19 cellular contexts compared by ENCODE assay signal in genomic region chrX:103614999-103615398, GRCh38.
"Had no signal": no experiment of that assay in that cellular context is flagged by ENCODE, and none has a peak within 500 bp of the region (broad histone marks: within the 10 kb centered on the region; RNA-seq: fewer than 3 reads in every experiment).

No MANE protein-coding gene starts in this region.

- H3K36me3 ChIP-seq: adrenal gland, pancreas, thyroid gland had no signal

- DNase-seq: activated CD4-positive, alpha-beta memory T cell treated with anti-CD3 and anti-CD28 coated beads, Interleukin-2, amount 10 ng/mL, durations not matched to agents 7 days and 5 days; activated CD4-positive, alpha-beta T cell treated with anti-CD3 and anti-CD28 coated beads for 4 hours; activated effector memory CD4-positive, alpha-beta T cell treated with Interleukin-2 at 50 U/mL for 16 hours; activated naive CD4-positive, alpha-beta T cell treated with anti-CD3 and anti-CD28 coated beads, Interleukin-2, amount 50 U/mL, for 16 hours; activated T-cell treated with anti-CD3 and anti-CD28 coated beads, Interleukin-2, amount 50 U/mL, for 24 hours; adrenal gland; central memory CD4-positive, alpha-beta T cell; effector CD8-positive, alpha-beta T cell; head of caudate nucleus; left cardiac atrium; mucosa of descending colon; naive thymus-derived CD4-positive, alpha-beta T cell; pancreas; stimulated activated CD4-positive, alpha-beta T cell treated with anti-CD3 and anti-CD28 coated beads, Interleukin-12 subunit alpha, Interleukin-12 subunit beta, amount 100 ng/mL, for 4 hours; stimulated activated CD4-positive, alpha-beta T cell treated with anti-CD3 and anti-CD28 coated beads, Interleukin-2, amount 100 ng/mL, for 24 hours; thyroid gland had no signal

- H3K27me3 ChIP-seq: adrenal gland, pancreas, thyroid gland had no signal

- H3K9me3 ChIP-seq: adrenal gland, mucosa of descending colon, pancreas, thyroid gland had no signal

- H3K27ac ChIP-seq: adrenal gland, pancreas, thyroid gland had no signal

- H3K4me3 ChIP-seq: adrenal gland, lung, mucosa of descending colon, pancreas, thyroid gland had no signal

- H3K4me1 ChIP-seq: adrenal gland, thyroid gland had no signal

- ATAC-seq: left cardiac atrium; mucosa of descending colon; naive thymus-derived CD4-positive, alpha-beta T cell; pancreas; stimulated activated effector memory CD8-positive, alpha-beta T cell treated with anti-CD3 and anti-CD28 coated beads, Interleukin-12 subunit alpha, Interleukin-12 subunit beta, amount 100 ng/mL, for 72 hours; WTC11 had no signal
